Comparison of ENCODE assay signal across 14 cellular contexts in the genomic region with DNA sequence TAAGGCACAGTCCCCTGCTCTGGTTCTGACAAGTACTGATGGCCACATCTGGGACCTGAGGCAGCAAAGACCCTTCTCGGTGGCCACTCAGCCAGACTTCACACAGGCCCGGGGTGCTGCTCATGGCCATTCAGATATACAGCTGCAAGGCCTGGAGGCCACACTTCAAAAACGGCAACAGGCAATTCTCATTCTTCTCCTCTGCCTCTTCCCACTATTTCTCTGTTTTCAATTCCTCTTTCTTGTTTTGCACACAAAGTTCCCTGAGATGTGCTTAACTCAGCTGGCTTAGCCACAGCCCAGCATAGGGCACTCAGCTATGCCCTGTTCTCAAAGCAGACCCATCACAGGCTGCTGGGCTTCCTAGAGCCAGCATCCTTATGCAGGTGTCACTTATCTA. TPM values are rescaled to one million over a fixed set of nuclear protein-coding genes. Genes with fewer than 3 reads are reported as not detected.
DNase-seq lines count a peak whose midpoint lies in the region; ATAC-seq, FAIRE-seq and TF ChIP-seq lines count a peak whose summit lies in the region.
"Had no signal": no experiment of that assay in that cellular context is flagged by ENCODE, and none has a peak within 500 bp of the region (broad histone marks: within the 10 kb centered on the region; RNA-seq: fewer than 3 reads in every experiment).

No MANE protein-coding gene starts in this region.

- H3K9me2 ChIP-seq in PC-9 (ENCODE audit: insufficient read depth) = no peaks in the 10 kb centered on the region

- no peaks in the 10 kb centered on the region; the same call in 1 of the 2 replicates for H3K4me1 ChIP-seq in PC-9 (replicated peaks; ENCODE audit: insufficient read depth)

- no peaks in the 10 kb centered on the region for H3K27me3 Mint-ChIP-seq in immature natural killer cell (ENCODE audit: low read depth in 3 of 3)
- H3K27me3 Mint-ChIP-seq: activated CD4-positive, alpha-beta T cell treated with anti-CD3 and anti-CD28 coated beads, Interleukin-2, amount 10 ng/mL, durations not matched to agents 24 days and 14 days had no signal

- no peak overlapping the region for H3K27ac Mint-ChIP-seq in immature natural killer cell
- H3K27ac Mint-ChIP-seq in activated naive CD4-positive, alpha-beta T cell treated with anti-CD3 and anti-CD28 coated beads, Interleukin-2, amount 50 U/mL, for 72 hours = no peak overlapping the region
- H3K27ac Mint-ChIP-seq: activated CD4-positive, alpha-beta T cell treated with anti-CD3 and anti-CD28 coated beads, Interleukin-2, amount 10 ng/mL, durations not matched to agents 24 days and 14 days had no signal

- H3K9me3 Mint-ChIP-seq in immature natural killer cell = no peaks in the 10 kb centered on the region
- H3K9me3 Mint-ChIP-seq in activated naive CD4-positive, alpha-beta T cell treated with anti-CD3 and anti-CD28 coated beads, Interleukin-2, amount 50 U/mL, for 72 hours = no peaks in the 10 kb centered on the region
- H3K9me3 Mint-ChIP-seq: activated CD4-positive, alpha-beta T cell treated with anti-CD3 and anti-CD28 coated beads, Interleukin-2, amount 10 ng/mL, durations not matched to agents 24 days and 14 days had no signal

- no peaks in the 10 kb centered on the region; the same call in 1 of the 2 replicates for H3K27me3 ChIP-seq in PC-9 (ENCODE audit: insufficient read depth, low read depth)
- H3K27me3 ChIP-seq: pancreas had no signal

- H3K79me2 ChIP-seq in PC-9 (ENCODE audit: low read depth) = no peaks in the 10 kb centered on the region

- H3K27ac ChIP-seq in PC-9 = no peak overlapping the region
- H3K27ac ChIP-seq: pancreas had no signal

- no peak for TF ChIP-seq POLR2A in GM12891 (IDR thresholded peaks at IDR 0.05; ENCODE audit: low read depth, low read length)

- no peaks in the 10 kb centered on the region for H3F3A ChIP-seq in PC-9 (ENCODE audit: insufficient read depth, low read depth)

- POLR2A ChIA-PET in PC-9 (lab: Charles Lee; ENCODE audit: unreplicated experiment) = interaction anchor here (0.7 kb wide), 1 partner anchor 575 kb away, joined by 3 read pairs; no protein-coding TSS in a partner anchor

- CTCF ChIA-PET in PC-9 (lab: Charles Lee) = no interaction called here

- intact Hi-C loops in left ventricle myocardium superior (cut with micrococcal nuclease) (no loop called here), PC-9 (cut with micrococcal nuclease; ENCODE audit: unreplicated experiment) (no loop called here)

- H3K4me3 ChIP-seq in PC-9 = no peak overlapping the region
- H3K4me3 ChIP-seq: pancreas had no signal

- H3K4me2 ChIP-seq in PC-9 = no peak overlapping the region

- no TSS peak for BruUV-seq in PC-9 (replicated peaks; lab: Mats Ljungman, UMichigan)

- H3K36me3 Mint-ChIP-seq in immature natural killer cell = peaks cover 3 to 12% (median 11%) of the 10 kb centered on the region in 3 donors
- peaks cover 4 to 9% of the 10 kb centered on the region in 2 donors for H3K36me3 Mint-ChIP-seq in activated naive CD4-positive, alpha-beta T cell treated with anti-CD3 and anti-CD28 coated beads, Interleukin-2, amount 50 U/mL, for 72 hours

- H2AFZ ChIP-seq in PC-9 = no peak overlapping the region

- H4K20me1 ChIP-seq in PC-9 (ENCODE audit: insufficient read depth) = no peaks in the 10 kb centered on the region

- ATAC-seq in GM21526 (IDR thresholded peaks at IDR 0.05; ENCODE audit: low FRiP score, unreplicated experiment) (peak; percentile 53), HG03457 (IDR thresholded peaks at IDR 0.05; ENCODE audit: unreplicated experiment) (peak; percentile 67), left ventricle myocardium superior (peak; percentile 12)
- ATAC-seq in activated naive CD4-positive, alpha-beta T cell treated with anti-CD3 and anti-CD28 coated beads, Interleukin-2, amount 50 U/mL, for 72 hours = no peak

- no peaks in the 10 kb centered on the region for H3K9me3 ChIP-seq in PC-9 (ENCODE audit: insufficient read depth, low read depth)
- H3K9me3 ChIP-seq: pancreas had no signal

- no peak overlapping the region for H3K4me3 Mint-ChIP-seq in immature natural killer cell
- H3K4me3 Mint-ChIP-seq: activated CD4-positive, alpha-beta T cell treated with anti-CD3 and anti-CD28 coated beads, Interleukin-2, amount 10 ng/mL, durations not matched to agents 24 days and 14 days had no signal

- no peak for TF ChIP-seq CTCF in PC-9 (conservative IDR thresholded peaks at IDR 0.05)

- H3K36me3 ChIP-seq in PC-9 (ENCODE audit: low read depth) = no peaks in the 10 kb centered on the region
- H3K36me3 ChIP-seq: pancreas had no signal

- peak; percentile 76 for FAIRE-seq in GM12891 (lab: Jason Lieb, UNC)
- FAIRE-seq: endothelial cell of umbilical vein, islet of Langerhans, pancreas had no signal

- DNase-seq in GM12891 (ENCODE audit: insufficient read length, low spot score) (no peak), left ventricle myocardium superior (no peak), PC-9 (no peak), SK-N-DZ (ENCODE audit: low spot score) (no peak), immature natural killer cell (no peak)
- no peak for DNase-seq in activated naive CD4-positive, alpha-beta T cell treated with anti-CD3 and anti-CD28 coated beads, Interleukin-2, amount 50 U/mL, for 72 hours (ENCODE audit: low spot score in 2 of 2)
- DNase-seq: activated CD4-positive, alpha-beta T cell treated with anti-CD3 and anti-CD28 coated beads, Interleukin-2, amount 10 ng/mL, durations not matched to agents 24 days and 14 days; AML-193; NCI-H1436; pancreas had no signal

- H3K4me1 Mint-ChIP-seq in immature natural killer cell = peaks cover 23 to 58% of the 10 kb centered on the region in 2 donors

TF ChIP-seq in GM12891, 5 proteins besides CTCF, POLR2A, EP300 and RAD21:
- TF ChIP-seq SPI1 (IDR thresholded peaks at IDR 0.05; ENCODE audit: low read depth, low read length) = peak; percentile 97
- no peak for TF ChIP-seq TAF1 (IDR thresholded peaks at IDR 0.05; ENCODE audit: low read depth, low read length)

RNA-seq across cellular contexts. Expression of a gene that starts 29.9 kb away (rescaled TPM):
- 29.4 TPM for polyA plus RNA-seq in GM12891 (2012; ENCODE audit: low read depth, missing spikeins)
- total RNA-seq in left ventricle myocardium superior (12.5 TPM), PC-9 (2021) (54.5 and 55.9 TPM in 2 replicates)
- 11.8 and 12.5 TPM in 2 replicates for polyA plus RNA-seq in SK-N-DZ (2014; cell fraction: cytosol; rRNA removed)
- 15.3 and 46.9 TPM in 2 replicates for polyA plus RNA-seq in SK-N-DZ (2014; cell fraction: nucleus; rRNA removed)
- 100 to 1,000 TPM in 1 of 3 donors, 10 to 100 TPM in 2; 89.4 to 190 (median 91.1) TPM for polyA plus RNA-seq in immature natural killer cell
- 10 to 100 TPM; 28.3 to 62.1 TPM for total RNA-seq in activated naive CD4-positive, alpha-beta T cell treated with anti-CD3 and anti-CD28 coated beads, Interleukin-2, amount 50 U/mL, for 72 hours

RNA-seq across cellular contexts. Expression of a gene that starts 43.0 kb away (rescaled TPM):
- 118 TPM for polyA plus RNA-seq in GM12891 (2012; ENCODE audit: low read depth, missing spikeins)
- 59.8 TPM for total RNA-seq in left ventricle myocardium superior
- 76.8 and 82.6 TPM in 2 replicates for total RNA-seq in PC-9 (2021)
- polyA plus RNA-seq in SK-N-DZ (2014; cell fraction: cytosol; rRNA removed) = 94.4 and 107 TPM in 2 replicates
- 191 and 217 TPM in 2 replicates for polyA plus RNA-seq in SK-N-DZ (2014; cell fraction: nucleus; rRNA removed)
- polyA plus RNA-seq in immature natural killer cell = 100 to 1,000 TPM in 1 of 3 donors, 10 to 100 TPM in 2; 45.3 to 103 (median 84.7) TPM
- total RNA-seq in activated naive CD4-positive, alpha-beta T cell treated with anti-CD3 and anti-CD28 coated beads, Interleukin-2, amount 50 U/mL, for 72 hours = 100 to 1,000 TPM in 1 of 2 donors, 10 to 100 TPM in 1; 91.0 to 106 TPM

Comparison
In these comparisons a context has a peak if more than half of its experiments do, and no peak if none do; other contexts are left out.
1. ATAC-seq: peak in GM21526 (single experiment), HG03457 (single experiment) and left ventricle myocardium superior (single experiment); none in activated naive CD4-positive, alpha-beta T cell treated with anti-CD3 and anti-CD28 coated beads, Interleukin-2, amount 50 U/mL, for 72 hours (0 of 2).